1 cellular context compared by ENCODE assay signal in the genomic region with DNA sequence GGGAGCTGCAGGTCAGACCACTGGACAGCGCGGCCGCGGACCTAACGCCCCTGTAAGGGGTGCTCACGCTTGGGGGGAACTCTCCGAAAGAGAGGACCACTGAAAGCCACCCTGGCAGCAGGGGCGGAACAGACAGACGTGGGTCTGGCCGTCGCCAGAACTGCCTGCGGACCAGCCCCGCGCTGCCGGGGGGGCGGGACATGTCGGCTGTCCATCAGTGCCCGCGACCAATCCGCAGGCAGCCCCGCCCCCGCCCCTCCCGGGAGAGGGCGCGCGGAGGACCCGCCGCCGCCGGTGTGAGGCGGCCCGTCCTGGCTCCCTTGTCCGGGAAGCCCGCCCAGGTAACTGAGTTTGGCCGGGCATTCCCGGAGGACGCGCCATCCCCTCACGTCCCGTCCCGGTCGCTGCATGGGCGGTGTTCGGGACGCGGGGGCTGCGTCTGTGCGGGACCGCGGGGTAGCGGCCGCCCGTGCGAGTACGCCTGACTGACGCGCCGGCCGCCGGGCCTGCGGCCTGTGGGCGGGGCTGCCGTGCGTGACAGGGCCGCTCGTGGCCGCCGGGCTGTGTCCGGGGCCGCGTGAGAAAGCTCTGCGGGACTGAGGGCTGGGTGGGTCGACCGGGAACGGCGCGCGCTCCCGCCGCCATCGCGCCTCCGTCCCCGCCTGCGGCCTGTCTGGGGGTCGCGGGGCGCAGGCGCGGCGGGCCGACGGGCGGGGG.
TF ChIP-seq lines count a peak whose summit lies in the region.

No MANE protein-coding gene starts in this region.

TF ChIP-seq in HepG2, 621 proteins besides CTCF, POLR2A, EP300 and RAD21 (continued from another document and continues in another):
- TF ChIP-seq, protein P1, sequence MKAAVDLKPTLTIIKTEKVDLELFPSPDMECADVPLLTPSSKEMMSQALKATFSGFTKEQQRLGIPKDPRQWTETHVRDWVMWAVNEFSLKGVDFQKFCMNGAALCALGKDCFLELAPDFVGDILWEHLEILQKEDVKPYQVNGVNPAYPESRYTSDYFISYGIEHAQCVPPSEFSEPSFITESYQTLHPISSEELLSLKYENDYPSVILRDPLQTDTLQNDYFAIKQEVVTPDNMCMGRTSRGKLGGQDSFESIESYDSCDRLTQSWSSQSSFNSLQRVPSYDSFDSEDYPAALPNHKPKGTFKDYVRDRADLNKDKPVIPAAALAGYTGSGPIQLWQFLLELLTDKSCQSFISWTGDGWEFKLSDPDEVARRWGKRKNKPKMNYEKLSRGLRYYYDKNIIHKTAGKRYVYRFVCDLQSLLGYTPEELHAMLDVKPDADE (CRISPR knock-in tag; IDR thresholded peaks at IDR 0.05) = no peak; the same call in 1 of the 2 replicates
- TF ChIP-seq ZNF101 (CRISPR knock-in tag; IDR thresholded peaks at IDR 0.05; ENCODE audit: borderline replicate concordance, low read depth) (peak; percentile 71; the same call in 1 of the 2 replicates), ARNTL (CRISPR knock-in tag; IDR thresholded peaks at IDR 0.05) (no peak; the same call in 1 of the 2 replicates), SP2 (CRISPR knock-in tag; IDR thresholded peaks at IDR 0.05) (peak; percentile 98), CENPX (CRISPR knock-in tag; IDR thresholded peaks at IDR 0.05) (no peak), RBFOX2 (IDR thresholded peaks at IDR 0.05; ENCODE audit: low read depth, low read length) (peak; percentile 92), NFKB2 (CRISPR knock-in tag; IDR thresholded peaks at IDR 0.05; ENCODE audit: borderline replicate concordance) (peak; percentile 88; the same call in 1 of the 2 replicates), SP1 (IDR thresholded peaks at IDR 0.05) (no peak), SP1 (CRISPR knock-in tag; IDR thresholded peaks at IDR 0.05) (peak; percentile 96), RXRA (CRISPR knock-in tag; IDR thresholded peaks at IDR 0.05) (peak; percentile 80; the same call in 1 of the 2 replicates), SP140L (CRISPR knock-in tag; IDR thresholded peaks at IDR 0.05; ENCODE audit: borderline replicate concordance) (0 out of 2 replicates have a peak, but pooled peaks have one; percentile 28), ZNF556 (CRISPR knock-in tag; IDR thresholded peaks at IDR 0.05; ENCODE audit: borderline replicate concordance) (peak; percentile 75), EEA1 (CRISPR knock-in tag; IDR thresholded peaks at IDR 0.05; ENCODE audit: borderline replicate concordance) (peak; percentile 91; the same call in 1 of the 2 replicates), ATM (IDR thresholded peaks at IDR 0.05; ENCODE audit: borderline replicate concordance) (no peak), ZNF891 (CRISPR knock-in tag; IDR thresholded peaks at IDR 0.05) (peak; percentile 68), ISX (CRISPR knock-in tag; conservative IDR thresholded peaks at IDR 0.05) (peak; percentile 95), ESRRA (CRISPR knock-in tag; IDR thresholded peaks at IDR 0.05; ENCODE audit: low read depth) (no peak), DNMT1 (CRISPR knock-in tag; IDR thresholded peaks at IDR 0.05) (peak; percentile 95), BRCA1 (CRISPR knock-in tag; IDR thresholded peaks at IDR 0.05) (peak; percentile 94; the same call in 1 of the 2 replicates), NCOA1 (CRISPR knock-in tag; IDR thresholded peaks at IDR 0.05) (no peak), PRPF4 (IDR thresholded peaks at IDR 0.05; ENCODE audit: low read depth, low read length, poor library complexity, severe bottlenecking) (no peak), TSC22D2 (CRISPR knock-in tag; IDR thresholded peaks at IDR 0.05; ENCODE audit: borderline replicate concordance) (peak; percentile 87; the same call in 1 of the 2 replicates), ZBTB7B (CRISPR knock-in tag; IDR thresholded peaks at IDR 0.05) (peak; percentile 48), ZFP82 (CRISPR knock-in tag; IDR thresholded peaks at IDR 0.05; ENCODE audit: borderline replicate concordance) (peak; percentile 96; the same call in 1 of the 2 replicates), AGO1 (IDR thresholded peaks at IDR 0.05; ENCODE audit: low read depth, low read length, poor library complexity, severe bottlenecking) (no peak), AKAP8 (CRISPR knock-in tag; IDR thresholded peaks at IDR 0.05) (peak; percentile 88; the same call in 1 of the 2 replicates), U2AF2 (IDR thresholded peaks at IDR 0.05; ENCODE audit: low read depth, low read length) (peak; percentile 17; the same call in 1 of the 2 replicates), ZNF841 (CRISPR knock-in tag; IDR thresholded peaks at IDR 0.05; ENCODE audit: borderline replicate concordance) (no peak), ZNF354B (CRISPR knock-in tag; IDR thresholded peaks at IDR 0.05) (0 out of 2 replicates have a peak, but pooled peaks have one; percentile 20), SATB2 (CRISPR knock-in tag; IDR thresholded peaks at IDR 0.05) (0 out of 2 replicates have a peak, but pooled peaks have one; percentile 79), RNF2 (conservative IDR thresholded peaks at IDR 0.05; ENCODE audit: low read depth) (no peak; the same call in none of the 2 replicates), HIVEP1 (CRISPR knock-in tag; IDR thresholded peaks at IDR 0.05) (peak; percentile 47; the same call in 1 of the 2 replicates), ZNF619 (CRISPR knock-in tag; IDR thresholded peaks at IDR 0.05) (no peak), KDM2A (CRISPR knock-in tag; IDR thresholded peaks at IDR 0.05; ENCODE audit: borderline replicate concordance, low read depth) (peak; percentile 84), ZNF224 (CRISPR knock-in tag; IDR thresholded peaks at IDR 0.05) (no peak), HNRNPK (IDR thresholded peaks at IDR 0.05; ENCODE audit: low read depth, low read length, poor library complexity, severe bottlenecking) (peak; percentile 84), PITX1 (CRISPR knock-in tag; IDR thresholded peaks at IDR 0.05) (peak; percentile 43), ZNF552 (CRISPR knock-in tag; IDR thresholded peaks at IDR 0.05; ENCODE audit: borderline replicate concordance) (peak; percentile 94), FOXC1 (CRISPR knock-in tag; IDR thresholded peaks at IDR 0.05; ENCODE audit: borderline replicate concordance) (peak; percentile 9), BORCS8-MEF2B (CRISPR knock-in tag; IDR thresholded peaks at IDR 0.05) (peak; percentile 93)
- TF ChIP-seq, protein P2, sequence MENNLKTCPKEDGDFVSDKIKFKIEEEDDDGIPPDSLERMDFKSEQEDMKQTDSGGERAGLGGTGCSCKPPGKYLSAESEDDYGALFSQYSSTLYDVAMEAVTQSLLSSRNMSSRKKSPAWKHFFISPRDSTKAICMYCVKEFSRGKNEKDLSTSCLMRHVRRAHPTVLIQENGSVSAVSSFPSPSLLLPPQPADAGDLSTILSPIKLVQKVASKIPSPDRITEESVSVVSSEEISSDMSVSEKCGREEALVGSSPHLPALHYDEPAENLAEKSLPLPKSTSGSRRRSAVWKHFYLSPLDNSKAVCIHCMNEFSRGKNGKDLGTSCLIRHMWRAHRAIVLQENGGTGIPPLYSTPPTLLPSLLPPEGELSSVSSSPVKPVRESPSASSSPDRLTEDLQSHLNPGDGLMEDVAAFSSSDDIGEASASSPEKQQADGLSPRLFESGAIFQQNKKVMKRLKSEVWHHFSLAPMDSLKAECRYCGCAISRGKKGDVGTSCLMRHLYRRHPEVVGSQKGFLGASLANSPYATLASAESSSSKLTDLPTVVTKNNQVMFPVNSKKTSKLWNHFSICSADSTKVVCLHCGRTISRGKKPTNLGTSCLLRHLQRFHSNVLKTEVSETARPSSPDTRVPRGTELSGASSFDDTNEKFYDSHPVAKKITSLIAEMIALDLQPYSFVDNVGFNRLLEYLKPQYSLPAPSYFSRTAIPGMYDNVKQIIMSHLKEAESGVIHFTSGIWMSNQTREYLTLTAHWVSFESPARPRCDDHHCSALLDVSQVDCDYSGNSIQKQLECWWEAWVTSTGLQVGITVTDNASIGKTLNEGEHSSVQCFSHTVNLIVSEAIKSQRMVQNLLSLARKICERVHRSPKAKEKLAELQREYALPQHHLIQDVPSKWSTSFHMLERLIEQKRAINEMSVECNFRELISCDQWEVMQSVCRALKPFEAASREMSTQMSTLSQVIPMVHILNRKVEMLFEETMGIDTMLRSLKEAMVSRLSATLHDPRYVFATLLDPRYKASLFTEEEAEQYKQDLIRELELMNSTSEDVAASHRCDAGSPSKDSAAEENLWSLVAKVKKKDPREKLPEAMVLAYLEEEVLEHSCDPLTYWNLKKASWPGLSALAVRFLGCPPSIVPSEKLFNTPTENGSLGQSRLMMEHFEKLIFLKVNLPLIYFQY (CRISPR knock-in tag; IDR thresholded peaks at IDR 0.05; ENCODE audit: borderline replicate concordance) = peak; percentile 70; the same call in 1 of the 2 replicates
- TF ChIP-seq, protein P3, sequence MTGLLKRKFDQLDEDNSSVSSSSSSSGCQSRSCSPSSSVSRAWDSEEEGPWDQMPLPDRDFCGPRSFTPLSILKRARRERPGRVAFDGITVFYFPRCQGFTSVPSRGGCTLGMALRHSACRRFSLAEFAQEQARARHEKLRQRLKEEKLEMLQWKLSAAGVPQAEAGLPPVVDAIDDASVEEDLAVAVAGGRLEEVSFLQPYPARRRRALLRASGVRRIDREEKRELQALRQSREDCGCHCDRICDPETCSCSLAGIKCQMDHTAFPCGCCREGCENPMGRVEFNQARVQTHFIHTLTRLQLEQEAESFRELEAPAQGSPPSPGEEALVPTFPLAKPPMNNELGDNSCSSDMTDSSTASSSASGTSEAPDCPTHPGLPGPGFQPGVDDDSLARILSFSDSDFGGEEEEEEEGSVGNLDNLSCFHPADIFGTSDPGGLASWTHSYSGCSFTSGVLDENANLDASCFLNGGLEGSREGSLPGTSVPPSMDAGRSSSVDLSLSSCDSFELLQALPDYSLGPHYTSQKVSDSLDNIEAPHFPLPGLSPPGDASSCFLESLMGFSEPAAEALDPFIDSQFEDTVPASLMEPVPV (CRISPR knock-in tag; IDR thresholded peaks at IDR 0.05) = peak; percentile 87
- TF ChIP-seq, protein P4, sequence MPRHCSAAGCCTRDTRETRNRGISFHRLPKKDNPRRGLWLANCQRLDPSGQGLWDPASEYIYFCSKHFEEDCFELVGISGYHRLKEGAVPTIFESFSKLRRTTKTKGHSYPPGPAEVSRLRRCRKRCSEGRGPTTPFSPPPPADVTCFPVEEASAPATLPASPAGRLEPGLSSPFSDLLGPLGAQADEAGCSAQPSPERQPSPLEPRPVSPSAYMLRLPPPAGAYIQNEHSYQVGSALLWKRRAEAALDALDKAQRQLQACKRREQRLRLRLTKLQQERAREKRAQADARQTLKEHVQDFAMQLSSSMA (CRISPR knock-in tag; IDR thresholded peaks at IDR 0.05) = peak; percentile 82; the same call in 1 of the 2 replicates
- TF ChIP-seq, protein P5, sequence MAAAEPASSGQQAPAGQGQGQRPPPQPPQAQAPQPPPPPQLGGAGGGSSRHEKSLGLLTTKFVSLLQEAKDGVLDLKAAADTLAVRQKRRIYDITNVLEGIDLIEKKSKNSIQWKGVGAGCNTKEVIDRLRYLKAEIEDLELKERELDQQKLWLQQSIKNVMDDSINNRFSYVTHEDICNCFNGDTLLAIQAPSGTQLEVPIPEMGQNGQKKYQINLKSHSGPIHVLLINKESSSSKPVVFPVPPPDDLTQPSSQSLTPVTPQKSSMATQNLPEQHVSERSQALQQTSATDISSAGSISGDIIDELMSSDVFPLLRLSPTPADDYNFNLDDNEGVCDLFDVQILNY (CRISPR knock-in tag; conservative IDR thresholded peaks at IDR 0.05) = peak; percentile 82
- TF ChIP-seq, protein P6, sequence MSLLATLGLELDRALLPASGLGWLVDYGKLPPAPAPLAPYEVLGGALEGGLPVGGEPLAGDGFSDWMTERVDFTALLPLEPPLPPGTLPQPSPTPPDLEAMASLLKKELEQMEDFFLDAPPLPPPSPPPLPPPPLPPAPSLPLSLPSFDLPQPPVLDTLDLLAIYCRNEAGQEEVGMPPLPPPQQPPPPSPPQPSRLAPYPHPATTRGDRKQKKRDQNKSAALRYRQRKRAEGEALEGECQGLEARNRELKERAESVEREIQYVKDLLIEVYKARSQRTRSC (CRISPR knock-in tag; IDR thresholded peaks at IDR 0.05; ENCODE audit: low read depth) = peak; percentile 26; the same call in 1 of the 2 replicates
- TF ChIP-seq, protein P7, sequence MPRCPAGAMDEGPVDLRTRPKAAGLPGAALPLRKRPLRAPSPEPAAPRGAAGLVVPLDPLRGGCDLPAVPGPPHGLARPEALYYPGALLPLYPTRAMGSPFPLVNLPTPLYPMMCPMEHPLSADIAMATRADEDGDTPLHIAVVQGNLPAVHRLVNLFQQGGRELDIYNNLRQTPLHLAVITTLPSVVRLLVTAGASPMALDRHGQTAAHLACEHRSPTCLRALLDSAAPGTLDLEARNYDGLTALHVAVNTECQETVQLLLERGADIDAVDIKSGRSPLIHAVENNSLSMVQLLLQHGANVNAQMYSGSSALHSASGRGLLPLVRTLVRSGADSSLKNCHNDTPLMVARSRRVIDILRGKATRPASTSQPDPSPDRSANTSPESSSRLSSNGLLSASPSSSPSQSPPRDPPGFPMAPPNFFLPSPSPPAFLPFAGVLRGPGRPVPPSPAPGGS (CRISPR knock-in tag; IDR thresholded peaks at IDR 0.05) = peak; percentile 69; the same call in 1 of the 2 replicates
- TF ChIP-seq, protein P8, sequence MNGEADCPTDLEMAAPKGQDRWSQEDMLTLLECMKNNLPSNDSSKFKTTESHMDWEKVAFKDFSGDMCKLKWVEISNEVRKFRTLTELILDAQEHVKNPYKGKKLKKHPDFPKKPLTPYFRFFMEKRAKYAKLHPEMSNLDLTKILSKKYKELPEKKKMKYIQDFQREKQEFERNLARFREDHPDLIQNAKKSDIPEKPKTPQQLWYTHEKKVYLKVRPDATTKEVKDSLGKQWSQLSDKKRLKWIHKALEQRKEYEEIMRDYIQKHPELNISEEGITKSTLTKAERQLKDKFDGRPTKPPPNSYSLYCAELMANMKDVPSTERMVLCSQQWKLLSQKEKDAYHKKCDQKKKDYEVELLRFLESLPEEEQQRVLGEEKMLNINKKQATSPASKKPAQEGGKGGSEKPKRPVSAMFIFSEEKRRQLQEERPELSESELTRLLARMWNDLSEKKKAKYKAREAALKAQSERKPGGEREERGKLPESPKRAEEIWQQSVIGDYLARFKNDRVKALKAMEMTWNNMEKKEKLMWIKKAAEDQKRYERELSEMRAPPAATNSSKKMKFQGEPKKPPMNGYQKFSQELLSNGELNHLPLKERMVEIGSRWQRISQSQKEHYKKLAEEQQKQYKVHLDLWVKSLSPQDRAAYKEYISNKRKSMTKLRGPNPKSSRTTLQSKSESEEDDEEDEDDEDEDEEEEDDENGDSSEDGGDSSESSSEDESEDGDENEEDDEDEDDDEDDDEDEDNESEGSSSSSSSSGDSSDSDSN (CRISPR knock-in tag; IDR thresholded peaks at IDR 0.05) = no peak
- TF ChIP-seq, protein P9, sequence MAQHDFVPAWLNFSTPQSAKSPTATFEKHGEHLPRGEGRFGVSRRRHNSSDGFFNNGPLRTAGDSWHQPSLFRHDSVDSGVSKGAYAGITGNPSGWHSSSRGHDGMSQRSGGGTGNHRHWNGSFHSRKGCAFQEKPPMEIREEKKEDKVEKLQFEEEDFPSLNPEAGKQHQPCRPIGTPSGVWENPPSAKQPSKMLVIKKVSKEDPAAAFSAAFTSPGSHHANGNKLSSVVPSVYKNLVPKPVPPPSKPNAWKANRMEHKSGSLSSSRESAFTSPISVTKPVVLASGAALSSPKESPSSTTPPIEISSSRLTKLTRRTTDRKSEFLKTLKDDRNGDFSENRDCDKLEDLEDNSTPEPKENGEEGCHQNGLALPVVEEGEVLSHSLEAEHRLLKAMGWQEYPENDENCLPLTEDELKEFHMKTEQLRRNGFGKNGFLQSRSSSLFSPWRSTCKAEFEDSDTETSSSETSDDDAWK (CRISPR knock-in tag; IDR thresholded peaks at IDR 0.05) = no peak
